ENCODE assay signal across 26 cellular contexts in the genomic region with DNA sequence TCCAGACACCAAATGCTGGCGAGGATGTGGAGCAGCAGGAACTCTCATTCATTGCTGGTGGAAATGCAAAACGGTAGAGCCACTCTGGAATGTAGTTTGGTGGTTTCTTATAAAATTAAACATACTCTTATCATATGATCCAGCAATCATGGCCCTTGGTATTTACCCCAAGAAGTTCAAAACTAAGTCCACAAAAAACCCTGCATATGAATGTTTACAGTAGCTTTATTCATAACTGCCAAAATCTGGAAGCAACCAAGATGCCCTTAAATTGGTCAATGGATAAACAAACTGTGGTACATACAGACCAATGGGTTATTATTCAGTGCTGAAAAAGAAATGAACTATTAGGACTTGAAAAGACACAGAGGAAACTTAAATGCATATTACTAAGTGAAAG.
DNase-seq lines count a peak whose midpoint lies in the region; ATAC-seq, FAIRE-seq and TF ChIP-seq lines count a peak whose summit lies in the region.
"Had no signal": no experiment of that assay in that cellular context is flagged by ENCODE, and none has a peak within 500 bp of the region (broad histone marks: within the 10 kb centered on the region; RNA-seq: fewer than 3 reads in every experiment).

No MANE protein-coding gene starts in this region.

- H3K27me3 ChIP-seq in fibroblast of lung (ENCODE audit: control insufficient read depth, insufficient read depth, low read length): no peaks in the 10 kb centered on the region
- no peaks in the 10 kb centered on the region for H3K27me3 ChIP-seq in H7 (ENCODE audit: control insufficient read depth, insufficient read depth, low read length)
- H3K27me3 ChIP-seq in effector memory CD4-positive, alpha-beta T cell (replicated peaks; ENCODE audit: control insufficient read depth, insufficient read depth, low read length, poor library complexity, severe bottlenecking): no peaks in the 10 kb centered on the region
- H3K27me3 ChIP-seq: BLaER1 treated with 17β-estradiol and CSF1 and Interleukin-3, amounts not matched to agents 10 nM and 100 nM had no signal

- H3K4me3 ChIP-seq in fibroblast of lung (replicated peaks in 1 of 4; ENCODE audit: control extremely low read depth in 1 of 4, insufficient read depth in 1 of 4, low read depth in 3 of 4, low read length in 4 of 4): no peak overlapping the region
- no peak overlapping the region for H3K4me3 ChIP-seq in fibroblast of villous mesenchyme (ENCODE audit: low read depth, low read length)
- no peak overlapping the region for H3K4me3 ChIP-seq in H7 (ENCODE audit: insufficient read depth, low read depth, low read length)
- H3K4me3 ChIP-seq in effector memory CD4-positive, alpha-beta T cell (ENCODE audit: insufficient read depth, low read depth, low read length, poor library complexity, severe bottlenecking): no peak overlapping the region
- H3K4me3 ChIP-seq: A549; BLaER1 treated with 17β-estradiol and CSF1 and Interleukin-3, amounts not matched to agents 10 nM and 100 nM; GM12878 had no signal

- TF ChIP-seq CTCF in fibroblast of lung (conservative IDR thresholded peaks at IDR 0.05 in 1 of 2, IDR thresholded peaks at IDR 0.05 in 1 of 2; ENCODE audit: low read depth in 1 of 2, low read length in 2 of 2): no peak
- TF ChIP-seq CTCF in fibroblast of villous mesenchyme (IDR thresholded peaks at IDR 0.05; ENCODE audit: insufficient read depth, low read depth, low read length): no peak

- no peak for ATAC-seq in GM21390 (IDR thresholded peaks at IDR 0.05; ENCODE audit: unreplicated experiment)
- ATAC-seq: A549, GM12878 had no signal

- DNase-seq in fibroblast of lung (ENCODE audit: low read depth in 2 of 2) (peak; percentile 8 to 11), fibroblast of villous mesenchyme (ENCODE audit: low read depth) (peak; percentile 30), iris pigment epithelial cell (ENCODE audit: low read depth) (peak; percentile 24), urothelium cell line (ENCODE audit: low spot score) (no peak), H7 (no peak)
- DNase-seq in activated CD4-positive, alpha-beta T cell treated with anti-CD3 and anti-CD28 coated beads for 1 hour: no peak
- no peak for DNase-seq in effector memory CD4-positive, alpha-beta T cell
- DNase-seq: 8988T; AML-193; CD4-positive, alpha-beta T cell; CD8-positive, alpha-beta memory T cell; COR-L47; DMS 273 treated with DMSO at 0.1 percent for 48 hours; DMS153; DMS53; DMS79; DND-41; EL; GDM1 had no signal

- H2AFZ ChIP-seq in fibroblast of lung (ENCODE audit: low read length): no peak overlapping the region

- H3K27ac ChIP-seq in fibroblast of lung (ENCODE audit: insufficient read depth, low read length): no peak overlapping the region
- no peak overlapping the region for H3K27ac ChIP-seq in effector memory CD4-positive, alpha-beta T cell (ENCODE audit: insufficient read depth, low read length, poor library complexity, severe bottlenecking)
- H3K27ac ChIP-seq: A549; BLaER1 treated with 17β-estradiol and CSF1 and Interleukin-3, amounts not matched to agents 10 nM and 100 nM; C4-2B had no signal

- H3K36me3 ChIP-seq in fibroblast of lung (ENCODE audit: control insufficient read depth, insufficient read depth, low read length) (peaks cover 9% of the 10 kb centered on the region), H7 (replicated peaks; ENCODE audit: control insufficient read depth, insufficient read depth, low read length) (no peaks in the 10 kb centered on the region; the same call in none of the 2 replicates)
- H3K36me3 ChIP-seq in effector memory CD4-positive, alpha-beta T cell (ENCODE audit: control insufficient read depth, insufficient read depth, low read length): no peaks in the 10 kb centered on the region

- H3K79me2 ChIP-seq in fibroblast of lung (ENCODE audit: control insufficient read depth, insufficient read depth, low read length): peaks cover 60% of the 10 kb centered on the region

- no peak overlapping the region for H3K4me2 ChIP-seq in fibroblast of lung (ENCODE audit: extremely low read depth, insufficient read depth, low read length)
- H3K4me2 ChIP-seq: A549; BLaER1 treated with 17β-estradiol and CSF1 and Interleukin-3, amounts not matched to agents 10 nM and 100 nM had no signal

- no peaks in the 10 kb centered on the region for H4K20me1 ChIP-seq in fibroblast of lung (ENCODE audit: control insufficient read depth, extremely low read depth, insufficient read depth, low read length)
- H4K20me1 ChIP-seq: BLaER1 treated with 17β-estradiol and CSF1 and Interleukin-3, amounts not matched to agents 10 nM and 100 nM had no signal

- no peaks in the 10 kb centered on the region for H3K9me3 ChIP-seq in fibroblast of lung (ENCODE audit: control insufficient read depth, insufficient read depth, low read depth, low read length)
- no peaks in the 10 kb centered on the region for H3K9me3 ChIP-seq in effector memory CD4-positive, alpha-beta T cell (ENCODE audit: control insufficient read depth, low read length)
- H3K9me3 ChIP-seq: A549 had no signal

- H3K9ac ChIP-seq in fibroblast of lung (ENCODE audit: insufficient read depth, low read length): no peak overlapping the region
- H3K9ac ChIP-seq: BLaER1 treated with 17β-estradiol and CSF1 and Interleukin-3, amounts not matched to agents 10 nM and 100 nM had no signal

- peaks cover 3% of the 10 kb centered on the region for H3K4me1 ChIP-seq in fibroblast of lung (ENCODE audit: control insufficient read depth, extremely low read depth, insufficient read depth, low read length)
- no peaks in the 10 kb centered on the region for H3K4me1 ChIP-seq in effector memory CD4-positive, alpha-beta T cell (ENCODE audit: control insufficient read depth, insufficient read depth, low read length, poor library complexity, severe bottlenecking)
- H3K4me1 ChIP-seq: BLaER1 treated with 17β-estradiol and CSF1 and Interleukin-3, amounts not matched to agents 10 nM and 100 nM had no signal

- FAIRE-seq in urothelium cell line (lab: Jason Lieb, UNC): peak; percentile 35
- FAIRE-seq: A549, GM12878, GM12892, GM18507 had no signal

Comparison
In these comparisons a context has a peak if more than half of its experiments do, and no peak if none do; other contexts are left out.
1. DNase-seq: peak in fibroblast of lung (2 of 2), fibroblast of villous mesenchyme (single experiment) and iris pigment epithelial cell (single experiment); none in urothelium cell line (single experiment), activated CD4-positive, alpha-beta T cell treated with anti-CD3 and anti-CD28 coated beads for 1 hour (single experiment), H7 (single experiment) and effector memory CD4-positive, alpha-beta T cell (0 of 3).